In the genomic region with DNA sequence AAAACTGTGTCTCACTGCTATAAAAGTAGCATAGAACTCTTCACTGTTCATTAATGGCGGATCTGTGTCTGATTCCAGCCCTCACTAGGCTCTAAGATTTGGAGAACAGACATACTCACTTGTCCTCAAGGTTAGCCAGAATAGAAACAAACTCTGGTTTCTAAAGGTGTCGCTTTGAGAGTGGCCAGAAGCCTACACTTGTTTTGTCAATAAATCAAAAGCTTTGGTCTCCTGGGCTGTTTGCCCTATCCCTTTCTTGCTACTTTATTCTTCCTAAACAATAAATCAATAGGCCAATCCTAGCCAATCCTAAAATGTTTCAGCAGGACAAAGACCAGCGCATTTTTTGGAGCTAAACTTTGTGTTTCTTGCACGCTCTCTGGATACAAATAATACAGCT, we compare ENCODE assay signal across 1 cellular context.
TF ChIP-seq lines count a peak whose summit lies in the region.

No MANE protein-coding gene starts in this region.

TF ChIP-seq in GM23338, 12 proteins besides CTCF, POLR2A, EP300 and RAD21 (continued from another document):
- TF ChIP-seq, protein P1, sequence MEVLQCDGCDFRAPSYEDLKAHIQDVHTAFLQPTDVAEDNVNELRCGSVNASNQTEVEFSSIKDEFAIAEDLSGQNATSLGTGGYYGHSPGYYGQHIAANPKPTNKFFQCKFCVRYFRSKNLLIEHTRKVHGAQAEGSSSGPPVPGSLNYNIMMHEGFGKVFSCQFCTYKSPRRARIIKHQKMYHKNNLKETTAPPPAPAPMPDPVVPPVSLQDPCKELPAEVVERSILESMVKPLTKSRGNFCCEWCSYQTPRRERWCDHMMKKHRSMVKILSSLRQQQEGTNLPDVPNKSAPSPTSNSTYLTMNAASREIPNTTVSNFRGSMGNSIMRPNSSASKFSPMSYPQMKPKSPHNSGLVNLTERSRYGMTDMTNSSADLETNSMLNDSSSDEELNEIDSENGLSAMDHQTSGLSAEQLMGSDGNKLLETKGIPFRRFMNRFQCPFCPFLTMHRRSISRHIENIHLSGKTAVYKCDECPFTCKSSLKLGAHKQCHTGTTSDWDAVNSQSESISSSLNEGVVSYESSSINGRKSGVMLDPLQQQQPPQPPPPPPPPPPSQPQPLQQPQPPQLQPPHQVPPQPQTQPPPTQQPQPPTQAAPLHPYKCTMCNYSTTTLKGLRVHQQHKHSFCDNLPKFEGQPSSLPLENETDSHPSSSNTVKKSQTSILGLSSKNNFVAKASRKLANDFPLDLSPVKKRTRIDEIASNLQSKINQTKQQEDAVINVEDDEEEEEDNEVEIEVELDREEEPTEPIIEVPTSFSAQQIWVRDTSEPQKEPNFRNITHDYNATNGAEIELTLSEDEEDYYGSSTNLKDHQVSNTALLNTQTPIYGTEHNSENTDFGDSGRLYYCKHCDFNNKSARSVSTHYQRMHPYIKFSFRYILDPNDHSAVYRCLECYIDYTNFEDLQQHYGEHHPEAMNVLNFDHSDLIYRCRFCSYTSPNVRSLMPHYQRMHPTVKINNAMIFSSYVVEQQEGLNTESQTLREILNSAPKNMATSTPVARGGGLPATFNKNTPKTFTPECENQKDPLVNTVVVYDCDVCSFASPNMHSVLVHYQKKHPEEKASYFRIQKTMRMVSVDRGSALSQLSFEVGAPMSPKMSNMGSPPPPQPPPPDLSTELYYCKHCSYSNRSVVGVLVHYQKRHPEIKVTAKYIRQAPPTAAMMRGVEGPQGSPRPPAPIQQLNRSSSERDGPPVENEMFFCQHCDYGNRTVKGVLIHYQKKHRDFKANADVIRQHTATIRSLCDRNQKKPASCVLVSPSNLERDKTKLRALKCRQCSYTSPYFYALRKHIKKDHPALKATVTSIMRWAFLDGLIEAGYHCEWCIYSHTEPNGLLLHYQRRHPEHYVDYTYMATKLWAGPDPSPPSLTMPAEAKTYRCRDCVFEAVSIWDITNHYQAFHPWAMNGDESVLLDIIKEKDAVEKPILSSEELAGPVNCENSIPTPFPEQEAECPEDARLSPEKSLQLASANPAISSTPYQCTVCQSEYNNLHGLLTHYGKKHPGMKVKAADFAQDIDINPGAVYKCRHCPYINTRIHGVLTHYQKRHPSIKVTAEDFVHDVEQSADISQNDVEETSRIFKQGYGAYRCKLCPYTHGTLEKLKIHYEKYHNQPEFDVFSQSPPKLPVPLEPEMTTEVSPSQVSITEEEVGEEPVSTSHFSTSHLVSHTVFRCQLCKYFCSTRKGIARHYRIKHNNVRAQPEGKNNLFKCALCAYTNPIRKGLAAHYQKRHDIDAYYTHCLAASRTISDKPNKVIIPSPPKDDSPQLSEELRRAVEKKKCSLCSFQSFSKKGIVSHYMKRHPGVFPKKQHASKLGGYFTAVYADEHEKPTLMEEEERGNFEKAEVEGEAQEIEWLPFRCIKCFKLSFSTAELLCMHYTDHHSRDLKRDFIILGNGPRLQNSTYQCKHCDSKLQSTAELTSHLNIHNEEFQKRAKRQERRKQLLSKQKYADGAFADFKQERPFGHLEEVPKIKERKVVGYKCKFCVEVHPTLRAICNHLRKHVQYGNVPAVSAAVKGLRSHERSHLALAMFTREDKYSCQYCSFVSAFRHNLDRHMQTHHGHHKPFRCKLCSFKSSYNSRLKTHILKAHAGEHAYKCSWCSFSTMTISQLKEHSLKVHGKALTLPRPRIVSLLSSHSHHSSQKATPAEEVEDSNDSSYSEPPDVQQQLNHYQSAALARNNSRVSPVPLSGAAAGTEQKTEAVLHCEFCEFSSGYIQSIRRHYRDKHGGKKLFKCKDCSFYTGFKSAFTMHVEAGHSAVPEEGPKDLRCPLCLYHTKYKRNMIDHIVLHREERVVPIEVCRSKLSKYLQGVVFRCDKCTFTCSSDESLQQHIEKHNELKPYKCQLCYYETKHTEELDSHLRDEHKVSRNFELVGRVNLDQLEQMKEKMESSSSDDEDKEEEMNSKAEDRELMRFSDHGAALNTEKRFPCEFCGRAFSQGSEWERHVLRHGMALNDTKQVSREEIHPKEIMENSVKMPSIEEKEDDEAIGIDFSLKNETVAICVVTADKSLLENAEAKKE (CRISPR knock-in tag; IDR thresholded peaks at IDR 0.05) = no peak
- TF ChIP-seq, protein P2, sequence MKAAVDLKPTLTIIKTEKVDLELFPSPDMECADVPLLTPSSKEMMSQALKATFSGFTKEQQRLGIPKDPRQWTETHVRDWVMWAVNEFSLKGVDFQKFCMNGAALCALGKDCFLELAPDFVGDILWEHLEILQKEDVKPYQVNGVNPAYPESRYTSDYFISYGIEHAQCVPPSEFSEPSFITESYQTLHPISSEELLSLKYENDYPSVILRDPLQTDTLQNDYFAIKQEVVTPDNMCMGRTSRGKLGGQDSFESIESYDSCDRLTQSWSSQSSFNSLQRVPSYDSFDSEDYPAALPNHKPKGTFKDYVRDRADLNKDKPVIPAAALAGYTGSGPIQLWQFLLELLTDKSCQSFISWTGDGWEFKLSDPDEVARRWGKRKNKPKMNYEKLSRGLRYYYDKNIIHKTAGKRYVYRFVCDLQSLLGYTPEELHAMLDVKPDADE (IDR thresholded peaks at IDR 0.05) = no peak
- TF ChIP-seq EZH2 (IDR thresholded peaks at IDR 0.05; ENCODE audit: low read depth, unreplicated experiment) = no peak
